In the genomic region with DNA sequence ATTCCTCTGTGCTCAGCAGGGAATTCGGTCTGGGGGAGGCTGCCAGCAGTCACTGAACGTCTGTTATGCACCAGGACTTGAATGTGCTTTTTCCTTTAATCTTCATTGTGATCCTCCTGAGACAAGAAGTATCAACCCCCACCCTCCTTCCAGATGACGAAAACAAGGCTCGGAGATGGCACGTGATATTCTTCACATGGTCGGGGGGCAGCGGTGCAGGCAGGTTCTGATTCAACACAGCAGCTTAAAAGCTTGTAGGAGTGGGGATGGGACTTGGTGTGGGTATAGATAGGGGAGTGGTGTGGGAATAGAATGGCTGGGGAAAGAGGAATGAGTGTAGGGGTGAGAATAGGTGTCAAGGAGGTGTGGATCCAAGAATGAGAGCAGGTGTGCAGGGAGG, we compare ENCODE assay signal across 27 cellular contexts. TPM values are rescaled to one million over a fixed set of nuclear protein-coding genes. Genes with fewer than 3 reads are reported as not detected.
"Had no signal": no experiment of that assay in that cellular context is flagged by ENCODE, and none has a peak within 500 bp of the region (broad histone marks: within the 10 kb centered on the region; RNA-seq: fewer than 3 reads in every experiment).

No MANE protein-coding gene starts in this region.

- FAIRE-seq: frontal cortex, keratinocyte, pancreas had no signal

- H3K9me3 ChIP-seq: pancreas, right lobe of liver had no signal

- H3K27ac Mint-ChIP-seq: activated B cell treated with CpG ODN at 0.5 μM for 24 hours; activated CD8-positive, alpha-beta T cell treated with anti-CD3 and anti-CD28 coated beads for 36 hours; activated naive CD4-positive, alpha-beta T cell treated with anti-CD3 and anti-CD28 coated beads, Interleukin-2, amount 50 U/mL, for 24 hours; activated naive CD8-positive, alpha-beta T cell treated with anti-CD3 and anti-CD28 coated beads, Interleukin-2, amount 50 U/mL, for 24 hours; activated T-helper 2 cell treated with anti-CD3 and anti-CD28 coated beads, Interferon-gamma antibody, Interleukin-2, Interleukin-4, amounts not matched to agents 10 μg/mL and 5 μg/mL and 100 μg/mL, durations not matched to agents 14 hours and 24 hours and 36 hours; dendritic cell treated with granulocyte-macrophage colony-stimulating factor and Interleukin-4, amounts not matched to agents 40 ng/mL and 50 ng/mL, for 4 days; naive thymus-derived CD4-positive, alpha-beta T cell; T-helper 2 cell treated with Interferon-gamma antibody and Interleukin-4, amounts not matched to agents 5 μg/mL and 100 μg/mL, for 36 hours had no signal

- H3K4me3 ChIP-seq: esophagus squamous epithelium, hepatocyte, pancreas, right lobe of liver, tibial nerve had no signal

- H3K36me3 ChIP-seq: esophagus squamous epithelium, neutrophil, pancreas, tibial nerve had no signal

- H3K36me3 Mint-ChIP-seq: activated naive CD4-positive, alpha-beta T cell treated with anti-CD3 and anti-CD28 coated beads, Interleukin-2, amount 50 U/mL, for 24 hours; naive thymus-derived CD4-positive, alpha-beta T cell had no signal

- H3K27ac ChIP-seq: epithelial cell of prostate, esophagus squamous epithelium, hepatocyte, neutrophil, pancreas, right lobe of liver, tibial nerve had no signal

- H3K4me2 ChIP-seq: hepatocyte had no signal

- H3K27me3 ChIP-seq: pancreas, right lobe of liver had no signal

- H3K4me3 Mint-ChIP-seq: activated B cell treated with CpG ODN at 0.5 μM for 24 hours; activated CD8-positive, alpha-beta T cell treated with anti-CD3 and anti-CD28 coated beads for 36 hours; activated naive CD4-positive, alpha-beta T cell treated with anti-CD3 and anti-CD28 coated beads, Interleukin-2, amount 50 U/mL, for 24 hours; activated naive CD8-positive, alpha-beta T cell treated with anti-CD3 and anti-CD28 coated beads, Interleukin-2, amount 50 U/mL, for 24 hours; activated T-cell treated with anti-CD3 and anti-CD28 coated beads, Interleukin-2, amount 50 U/mL, for 4 hours; central memory CD8-positive, alpha-beta T cell; dendritic cell treated with granulocyte-macrophage colony-stimulating factor and Interleukin-4, amounts not matched to agents 40 ng/mL and 50 ng/mL, for 4 days; naive thymus-derived CD4-positive, alpha-beta T cell; T-helper 2 cell treated with Interferon-gamma antibody and Interleukin-4, amounts not matched to agents 5 μg/mL and 100 μg/mL, for 36 hours had no signal

- H3K4me1 Mint-ChIP-seq: activated B cell treated with CpG ODN at 0.5 μM for 24 hours; activated naive CD4-positive, alpha-beta T cell treated with anti-CD3 and anti-CD28 coated beads, Interleukin-2, amount 50 U/mL, for 24 hours; activated naive CD8-positive, alpha-beta T cell treated with anti-CD3 and anti-CD28 coated beads, Interleukin-2, amount 50 U/mL, for 24 hours; central memory CD8-positive, alpha-beta T cell; naive thymus-derived CD4-positive, alpha-beta T cell had no signal

- DNase-seq: activated B cell treated with CpG ODN at 0.5 μM for 24 hours; activated CD4-positive, alpha-beta T cell treated with anti-CD3 and anti-CD28 coated beads, Interleukin-2, amount 50 U/mL, for 1 hour; activated CD8-positive, alpha-beta T cell treated with anti-CD3 and anti-CD28 coated beads for 36 hours; activated naive CD8-positive, alpha-beta T cell treated with anti-CD3 and anti-CD28 coated beads, Interleukin-2, amount 50 U/mL, for 24 hours; activated T-cell treated with anti-CD3 and anti-CD28 coated beads, Interleukin-2, amount 50 U/mL, for 4 hours; esophagus squamous epithelium; left cardiac atrium; midbrain; naive thymus-derived CD4-positive, alpha-beta T cell; stimulated activated CD4-positive, alpha-beta T cell treated with anti-CD3 and anti-CD28 coated beads, Interleukin-2, amount 100 ng/mL, for 48 hours; stimulated activated naive CD4-positive, alpha-beta T cell treated with Interleukin-2 at 50 U/mL for 16 hours; T-helper 1 cell had no signal

- ATAC-seq: activated CD8-positive, alpha-beta T cell treated with anti-CD3 and anti-CD28 coated beads for 36 hours; activated naive CD8-positive, alpha-beta T cell treated with anti-CD3 and anti-CD28 coated beads, Interleukin-2, amount 50 U/mL, for 24 hours; activated T-cell treated with anti-CD3 and anti-CD28 coated beads, Interleukin-2, amount 50 U/mL, for 4 hours; left cardiac atrium; naive thymus-derived CD4-positive, alpha-beta T cell; pancreas; right lobe of liver had no signal

- H2AFZ ChIP-seq: hepatocyte had no signal

- H3K79me2 ChIP-seq: hepatocyte had no signal

- H3K4me1 ChIP-seq: esophagus squamous epithelium, pancreas, tibial nerve had no signal

RNA-seq across cellular contexts. Expression of gene NECAB2, which starts 6.4 kb away (rescaled TPM):
- total RNA-seq: activated B cell treated with CpG ODN at 0.5 μM for 24 hours; activated CD8-positive, alpha-beta T cell treated with anti-CD3 and anti-CD28 coated beads for 36 hours; activated T-cell treated with anti-CD3 and anti-CD28 coated beads, Interleukin-2, amount 50 U/mL, for 4 hours; activated T-helper 2 cell treated with anti-CD3 and anti-CD28 coated beads, Interferon-gamma antibody, Interleukin-2, Interleukin-4, amounts not matched to agents 10 μg/mL and 5 μg/mL and 100 μg/mL, durations not matched to agents 14 hours and 24 hours and 36 hours; esophagus squamous epithelium; hepatocyte; naive thymus-derived CD4-positive, alpha-beta T cell; skeletal muscle tissue; ureter had no signal
- polyA plus RNA-seq: keratinocyte; naive thymus-derived CD4-positive, alpha-beta T cell had no signal

RNA-seq across cellular contexts. Expression of gene OSGIN1, which starts 21.4 kb away (rescaled TPM):
- total RNA-seq: frontal cortex had no signal
